31 cellular contexts compared by ENCODE assay signal in genomic region chrX:126448681-126449080, GRCh38.
"Had no signal": no experiment of that assay in that cellular context is flagged by ENCODE, and none has a peak within 500 bp of the region (broad histone marks: within the 10 kb centered on the region; RNA-seq: fewer than 3 reads in every experiment).

No MANE protein-coding gene starts in this region.

- H3K27me3 ChIP-seq: adrenal gland, body of pancreas, brain microvascular endothelial cell, breast epithelium had no signal

- H3K4me1 ChIP-seq: adrenal gland, body of pancreas, breast epithelium had no signal

- H3K27ac ChIP-seq: adrenal gland, body of pancreas, brain microvascular endothelial cell, breast epithelium, VCaP had no signal

- DNase-seq: activated B cell treated with CpG ODN at 0.5 μM for 24 hours; activated CD4-positive, alpha-beta memory T cell treated with anti-CD3 and anti-CD28 coated beads for 36 hours; activated CD4-positive, alpha-beta T cell treated with anti-CD3 and anti-CD28 coated beads for 4 hours; activated CD4-positive, alpha-beta T cell treated with anti-CD3 and anti-CD28 coated beads, Interleukin-2, amount 10 ng/mL, durations not matched to agents 24 days and 14 days; activated CD4-positive, alpha-beta T cell treated with anti-CD3 and anti-CD28 coated beads, Interleukin-2, amount 50 U/mL, for 1 hour; activated CD4-positive, alpha-beta T cell treated with anti-CD3 and anti-CD28 coated beads, Interleukin-2, amount 50 U/mL, for 4 hours; activated CD4-positive, CD25-positive, alpha-beta regulatory T cell treated with anti-CD3 and anti-CD28 coated beads, Interleukin-2, amount 50 U/mL, for 72 hours; activated CD8-positive, alpha-beta memory T cell treated with anti-CD3 and anti-CD28 coated beads, Interleukin-2, amount 50 U/mL, for 4 hours; activated CD8-positive, alpha-beta T cell treated with anti-CD3 and anti-CD28 coated beads for 36 hours; activated effector memory CD4-positive, alpha-beta T cell treated with anti-CD3 and anti-CD28 coated beads, Interleukin-2, amount 50 U/mL, for 16 hours; activated gamma-delta T cell treated with Interleukin-2 at 50 U/mL for 16 hours; activated naive CD4-positive, alpha-beta T cell; activated naive CD4-positive, alpha-beta T cell treated with anti-CD3 and anti-CD28 coated beads for 36 hours; activated naive CD4-positive, alpha-beta T cell treated with anti-CD3 and anti-CD28 coated beads, Interleukin-2, amount 50 U/mL, for 16 hours; activated naive CD8-positive, alpha-beta T cell treated with anti-CD3 and anti-CD28 coated beads for 36 hours; activated T-cell treated with anti-CD3 and anti-CD28 coated beads for 4 hours; activated T-cell treated with anti-CD3 and anti-CD28 coated beads, Interleukin-2, amount 50 U/mL, for 1 hour; activated T-cell treated with anti-CD3 and anti-CD28 coated beads, Interleukin-2, amount 50 U/mL, for 4 hours; activated T-cell treated with anti-CD3 and anti-CD28 coated beads, Interleukin-2, amount 50 U/mL, for 72 hours; adrenal gland; amniotic stem cell; aorta; body of pancreas; brain microvascular endothelial cell; central memory CD4-positive, alpha-beta T cell; T-helper 2 cell; T-helper 9 cell had no signal

- ATAC-seq: activated CD8-positive, alpha-beta T cell treated with anti-CD3 and anti-CD28 coated beads for 36 hours; activated naive CD4-positive, alpha-beta T cell treated with anti-CD3 and anti-CD28 coated beads, Interleukin-2, amount 50 U/mL, for 72 hours; activated T-cell treated with anti-CD3 and anti-CD28 coated beads, Interleukin-2, amount 50 U/mL, for 4 hours; activated T-cell treated with anti-CD3 and anti-CD28 coated beads, Interleukin-2, amount 50 U/mL, for 72 hours; activated T-helper 17 cell treated with anti-CD3 and anti-CD28 coated beads, Interleukin-2, amount 50 U/mL, for 72 hours; body of pancreas had no signal

- H3K9me3 ChIP-seq: adrenal gland, body of pancreas had no signal

- H3K36me3 ChIP-seq: adrenal gland, brain microvascular endothelial cell, breast epithelium had no signal

- H3K4me3 ChIP-seq: adrenal gland, body of pancreas, breast epithelium had no signal
